In the genomic region with DNA sequence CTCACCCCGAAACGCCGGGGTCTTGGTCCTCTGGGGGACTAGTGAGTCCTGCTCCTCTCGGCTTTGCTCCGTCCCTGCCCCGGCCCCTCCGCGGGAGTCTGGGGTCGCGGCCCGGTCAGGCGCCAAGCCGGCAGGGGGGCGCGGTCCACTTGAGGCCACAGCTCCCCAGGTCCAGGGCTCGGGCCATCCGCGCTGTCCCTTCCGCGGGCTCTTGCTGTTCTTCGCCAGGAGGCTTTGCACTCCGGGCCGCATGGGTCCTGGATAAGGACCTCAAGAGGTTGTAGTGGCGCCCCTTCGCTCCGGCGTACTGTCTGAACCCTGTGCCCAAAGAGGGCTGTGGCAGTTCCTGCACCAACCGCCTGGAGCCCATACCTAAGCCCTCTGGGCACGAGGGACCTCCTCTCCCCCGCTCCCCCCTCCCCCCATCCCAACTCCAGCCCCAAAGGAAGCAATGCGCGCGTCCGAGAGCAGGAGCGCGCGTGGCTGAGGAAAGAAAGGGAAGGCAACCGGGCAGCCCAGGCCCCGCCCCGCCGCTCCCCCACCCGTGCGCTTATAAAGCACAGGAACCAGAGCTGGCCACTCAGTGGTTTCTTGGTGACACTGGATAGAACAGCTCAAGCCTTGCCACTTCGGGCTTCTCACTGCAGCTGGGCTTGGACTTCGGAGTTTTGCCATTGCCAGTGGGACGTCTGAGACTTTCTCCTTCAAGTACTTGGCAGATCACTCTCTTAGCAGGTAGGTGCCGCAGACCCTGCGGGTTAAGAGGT, we compare ENCODE assay signal across 8 cellular contexts. TPM values are rescaled to one million over a fixed set of nuclear protein-coding genes. Genes with fewer than 3 reads are reported as not detected.
DNase-seq lines count a peak whose midpoint lies in the region; ATAC-seq and TF ChIP-seq lines count a peak whose summit lies in the region.

Gene ADM, plus strand, starts transcription at position 579 of the 767 bp plus-strand sequence. CDS start 628 bp downstream, outside the sequence.

- peak within 1 kb of the TSS; percentile 69 for H3K4me2 ChIP-seq in GM23338

- H3K27me3 ChIP-seq in CD4-positive, CD25-positive, alpha-beta regulatory T cell (ENCODE audit: control insufficient read depth, insufficient read depth, low read length): peaks cover 38% of the 10 kb centered on the region
- H3K27me3 ChIP-seq in GM23338 (ENCODE audit: insufficient read depth): peaks cover 82% of the 10 kb centered on the region

- peak; percentile 73 to 75 for TF ChIP-seq CTCF in GM23338 (conservative IDR thresholded peaks at IDR 0.05; ENCODE audit: low read depth in 2 of 2)

- ATAC-seq in CD4-positive, CD25-positive, alpha-beta regulatory T cell (ENCODE audit: low read depth in 2 of 2): peak in 1 of 2 donors; percentile 13
- peak; percentile 38 for ATAC-seq in GM23338
- ATAC-seq in activated naive CD8-positive, alpha-beta T cell treated with anti-CD3 and anti-CD28 coated beads, Interleukin-2, amount 50 U/mL, for 24 hours: no peak
- peak; percentile 73 for ATAC-seq in Right ventricle myocardium inferior

- intact Hi-C loops in Right ventricle myocardium inferior (cut with DNase I): loop anchor here (2.0 to 5.0 kb wide), 6 partner anchors 96 to 732 kb away; partner anchors contain the start of gene WEE1

- H3K27me3 Mint-ChIP-seq in CD4-positive, CD25-positive, alpha-beta regulatory T cell: peaks cover 80% of the 10 kb centered on the region
- H3K27me3 Mint-ChIP-seq in GM23338 (ENCODE audit: insufficient read depth, low read depth, poor library complexity): peaks cover 57% of the 10 kb centered on the region
- H3K27me3 Mint-ChIP-seq in activated naive CD8-positive, alpha-beta T cell treated with anti-CD3 and anti-CD28 coated beads, Interleukin-2, amount 50 U/mL, for 24 hours: peaks cover 66% of the 10 kb centered on the region

- no peaks in the 10 kb centered on the region for H3K36me3 ChIP-seq in CD4-positive, CD25-positive, alpha-beta regulatory T cell (ENCODE audit: control insufficient read depth, insufficient read depth, low read length)
- H3K36me3 ChIP-seq in GM23338 (ENCODE audit: insufficient read depth): no peaks in the 10 kb centered on the region

- no peak within 1 kb of the TSS for H3K27ac ChIP-seq in CD4-positive, CD25-positive, alpha-beta regulatory T cell (ENCODE audit: insufficient read depth, low read length, poor library complexity, severe bottlenecking)
- H3K27ac ChIP-seq in GM23338 (ENCODE audit: low read depth): peak within 1 kb of the TSS; percentile 40; the same call in 1 of the 2 replicates

- peak within 1 kb of the TSS; percentile 94 for H3K4me3 ChIP-seq in CD4-positive, CD25-positive, alpha-beta regulatory T cell (ENCODE audit: low read depth, low read length)
- H3K4me3 ChIP-seq in GM23338: peak within 1 kb of the TSS; percentile 92

- H4K20me1 ChIP-seq in GM23338 (replicated peaks; ENCODE audit: insufficient read depth): peaks cover 5% of the 10 kb centered on the region; the same call in 1 of the 2 replicates

- DNase-seq in CD4-positive, CD25-positive, alpha-beta regulatory T cell: peak in 2 of 3 donors; percentile 31 to 40
- DNase-seq in GM23338 (ENCODE audit: low spot score): peak; percentile 93
- DNase-seq in NOMO-1 treated with DMSO at 0.1 percent for 48 hours (lab: John Stamatoyannopoulos, UW; ENCODE audit: unreplicated experiment): peak; percentile 82
- peak; percentile 50 for DNase-seq in activated naive CD8-positive, alpha-beta T cell treated with anti-CD3 and anti-CD28 coated beads, Interleukin-2, amount 50 U/mL, for 24 hours
- DNase-seq in Right ventricle myocardium inferior (ENCODE audit: missing footprints): peak; percentile 95
- peak in 41 of 56 donors; percentile 35 to 83 (median 61) for DNase-seq in nucleus accumbens (lab: John Stamatoyannopoulos, UW)
- DNase-seq in GF-D8 (lab: John Stamatoyannopoulos, UW): no peak
- DNase-seq in NCI-H187 treated with DMSO at 0.1 percent for 48 hours (lab: John Stamatoyannopoulos, UW): no peak

- H3K27ac Mint-ChIP-seq in CD4-positive, CD25-positive, alpha-beta regulatory T cell: peak within 1 kb of the TSS; percentile 9 to 97 (median 73)
- H3K27ac Mint-ChIP-seq in GM23338: peak within 1 kb of the TSS; percentile 93
- peak within 1 kb of the TSS; percentile 22 for H3K27ac Mint-ChIP-seq in activated naive CD8-positive, alpha-beta T cell treated with anti-CD3 and anti-CD28 coated beads, Interleukin-2, amount 50 U/mL, for 24 hours

- peaks cover 0 to 4% (median 0%) of the 10 kb centered on the region in 7 donors for H3K9me3 Mint-ChIP-seq in CD4-positive, CD25-positive, alpha-beta regulatory T cell
- H3K9me3 Mint-ChIP-seq in GM23338: peaks cover 8% of the 10 kb centered on the region
- no peaks in the 10 kb centered on the region for H3K9me3 Mint-ChIP-seq in activated naive CD8-positive, alpha-beta T cell treated with anti-CD3 and anti-CD28 coated beads, Interleukin-2, amount 50 U/mL, for 24 hours

- H3K9me3 ChIP-seq in CD4-positive, CD25-positive, alpha-beta regulatory T cell (ENCODE audit: control insufficient read depth in 2 of 2, low read length in 2 of 2): no peaks in the 10 kb centered on the region

- H3K4me1 Mint-ChIP-seq in CD4-positive, CD25-positive, alpha-beta regulatory T cell: peaks cover 10 to 58% (median 27%) of the 10 kb centered on the region in 4 donors
- peaks cover 30% of the 10 kb centered on the region for H3K4me1 Mint-ChIP-seq in GM23338
- H3K4me1 Mint-ChIP-seq in activated naive CD8-positive, alpha-beta T cell treated with anti-CD3 and anti-CD28 coated beads, Interleukin-2, amount 50 U/mL, for 24 hours: peaks cover 65% of the 10 kb centered on the region

- H3K79me2 ChIP-seq in GM23338 (replicated peaks; ENCODE audit: insufficient read depth): peaks cover 23% of the 10 kb centered on the region

- 0 out of 2 replicates have a peak within 1 kb of the TSS, but pooled peaks have one; percentile 19 for H2AFZ ChIP-seq in GM23338

- H3K4me1 ChIP-seq in CD4-positive, CD25-positive, alpha-beta regulatory T cell (ENCODE audit: control insufficient read depth, insufficient read depth, low read length, poor library complexity, severe bottlenecking): peaks cover 55% of the 10 kb centered on the region
- H3K4me1 ChIP-seq in GM23338 (ENCODE audit: insufficient read depth): peaks cover 27% of the 10 kb centered on the region

- no peaks in the 10 kb centered on the region for H3K9me2 ChIP-seq in GM23338 (ENCODE audit: insufficient read depth)

- H3K4me3 Mint-ChIP-seq in CD4-positive, CD25-positive, alpha-beta regulatory T cell: peak within 1 kb of the TSS; percentile 97 to 99 (median 98)
- peak within 1 kb of the TSS; percentile 79 for H3K4me3 Mint-ChIP-seq in GM23338
- H3K4me3 Mint-ChIP-seq in activated naive CD8-positive, alpha-beta T cell treated with anti-CD3 and anti-CD28 coated beads, Interleukin-2, amount 50 U/mL, for 24 hours: peak within 1 kb of the TSS; percentile 89

- peaks cover 21% of the 10 kb centered on the region for H3F3A ChIP-seq in GM23338 (replicated peaks; ENCODE audit: low read depth)

- no peaks in the 10 kb centered on the region for H3K36me3 Mint-ChIP-seq in CD4-positive, CD25-positive, alpha-beta regulatory T cell
- peaks cover 46% of the 10 kb centered on the region for H3K36me3 Mint-ChIP-seq in GM23338 (ENCODE audit: low read depth)
- H3K36me3 Mint-ChIP-seq in activated naive CD8-positive, alpha-beta T cell treated with anti-CD3 and anti-CD28 coated beads, Interleukin-2, amount 50 U/mL, for 24 hours (ENCODE audit: low read depth): no peaks in the 10 kb centered on the region

TF ChIP-seq in GM23338, 12 proteins besides CTCF, POLR2A, EP300 and RAD21:
- TF ChIP-seq ZNF114 (CRISPR knock-in tag; IDR thresholded peaks at IDR 0.05): no peak
- TF ChIP-seq POLR2AphosphoS5 (IDR thresholded peaks at IDR 0.05; ENCODE audit: low read depth): peak; percentile 99
- no peak for TF ChIP-seq JUNB (IDR thresholded peaks at IDR 0.05; ENCODE audit: unreplicated experiment)
- no peak for TF ChIP-seq CREB1 (CRISPR knock-in tag; IDR thresholded peaks at IDR 0.05; ENCODE audit: low read depth)

RNA-seq across cellular contexts. Expression of gene ADM, which starts in this region (rescaled TPM):
- 0.39 TPM for total RNA-seq in CD4-positive, CD25-positive, alpha-beta regulatory T cell
- polyA plus RNA-seq in CD4-positive, CD25-positive, alpha-beta regulatory T cell: not detected
- total RNA-seq in GM23338 (2014; rRNA removed; shearing (Covaris generic)): 73.4 and 75.8 TPM in 2 replicates
- 84.5 and 95.9 TPM in 2 replicates for polyA plus RNA-seq in GM23338 (2016; fragmentation: Nextera tagmentation; extraction: Ambion mirVana)
- total RNA-seq in Right ventricle myocardium inferior: 14.1 TPM

Comparison
In these comparisons a context has a peak if more than half of its experiments do, and no peak if none do; other contexts are left out.
1. RNA of gene ADM (total RNA-seq): 73.4 to 75.8 TPM in GM23338 and 14.1 TPM in Right ventricle myocardium inferior (single experiment); 0.39 TPM in CD4-positive, CD25-positive, alpha-beta regulatory T cell (single experiment); every median in the first group is over 10 times any median in the second.
2. RNA of gene ADM (polyA plus RNA-seq): 84.5 to 95.9 TPM in GM23338; not detected in CD4-positive, CD25-positive, alpha-beta regulatory T cell; every median in the first group is over 10 times any median in the second.
3. Peak in DNase-seq and H3K4me3 ChIP-seq in CD4-positive, CD25-positive, alpha-beta regulatory T cell; RNA of the gene not detected or under 1 TPM.
4. DNase-seq: peak in GM23338 (single experiment), NOMO-1 treated with DMSO at 0.1 percent for 48 hours (single experiment), activated naive CD8-positive, alpha-beta T cell treated with anti-CD3 and anti-CD28 coated beads, Interleukin-2, amount 50 U/mL, for 24 hours (single experiment), Right ventricle myocardium inferior (single experiment) and nucleus accumbens (41 of 56); none in GF-D8 (single experiment) and NCI-H187 treated with DMSO at 0.1 percent for 48 hours (single experiment).
5. H3K27ac Mint-ChIP-seq: peak in every context shown above with its lines; median percentile 93 in GM23338; 73 in CD4-positive, CD25-positive, alpha-beta regulatory T cell; 22 in activated naive CD8-positive, alpha-beta T cell treated with anti-CD3 and anti-CD28 coated beads, Interleukin-2, amount 50 U/mL, for 24 hours.
6. Peak in every context shown above with its lines, with median percentiles within 50 percentile points of each other: H3K4me3 Mint-ChIP-seq.